20 cellular contexts compared by ENCODE assay signal in the genomic region with DNA sequence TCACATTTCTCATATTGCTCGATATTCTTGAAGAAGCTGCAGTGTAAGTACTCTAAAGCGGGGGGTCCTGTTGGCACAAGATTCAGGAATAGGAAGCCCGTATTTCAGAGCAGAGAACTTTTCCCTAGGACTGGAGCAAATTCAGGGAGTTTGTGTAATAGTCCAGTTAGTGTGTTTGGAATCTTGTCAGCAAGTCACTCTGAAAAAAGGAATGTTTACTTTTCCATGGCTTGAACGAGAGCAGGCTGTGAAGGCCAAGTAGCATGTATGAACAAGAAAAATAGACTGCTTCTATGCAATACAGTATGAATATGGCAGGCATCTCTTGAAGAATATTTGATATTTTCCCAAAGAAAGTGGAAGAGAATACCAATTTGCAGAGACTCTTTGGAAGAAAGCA. TPM values are rescaled to one million over a fixed set of nuclear protein-coding genes. Genes with fewer than 3 reads are reported as not detected.
A peak's percentile ranks its signal among the peaks of the same experiment; 100 is the strongest.
DNase-seq lines count a peak whose midpoint lies in the region; ATAC-seq, FAIRE-seq and TF ChIP-seq lines count a peak whose summit lies in the region.
"Had no signal": no experiment of that assay in that cellular context is flagged by ENCODE, and none has a peak within 500 bp of the region (broad histone marks: within the 10 kb centered on the region; RNA-seq: fewer than 3 reads in every experiment).

No MANE protein-coding gene starts in this region.

- intact Hi-C loops in transverse colon (cut with DNase I; ENCODE audit: low total_unique reads), result no loop called here

- TF ChIP-seq CTCF in chondrocyte (IDR thresholded peaks at IDR 0.05) (no peak), transverse colon (IDR thresholded peaks at IDR 0.05) (no peak), BE2C (IDR thresholded peaks at IDR 0.05; ENCODE audit: low read depth, low read length) (no peak)

- H3K36me3 ChIP-seq in transverse colon, result peaks cover 0 to 30% (median 11%) of the 10 kb centered on the region in 4 donors
- peaks cover 51% of the 10 kb centered on the region for H3K36me3 ChIP-seq in BE2C

- H3K4me1 ChIP-seq in transverse colon, result no peaks in the 10 kb centered on the region
- no peaks in the 10 kb centered on the region for H3K4me1 ChIP-seq in BE2C

- H3K9me3 ChIP-seq in transverse colon (no peaks in the 10 kb centered on the region), BE2C (no peaks in the 10 kb centered on the region)
- H3K9me3 ChIP-seq: testis had no signal

- no peak overlapping the region for H3K4me3 Mint-ChIP-seq in chondrocyte (ENCODE audit: unreplicated experiment)
- no peak overlapping the region for H3K4me3 Mint-ChIP-seq in memory B cell
- H3K4me3 Mint-ChIP-seq: activated CD4-positive, alpha-beta memory T cell treated with anti-CD3 and anti-CD28 coated beads for 36 hours; T-helper 1 cell treated with Interleukin-12 subunit alpha and Interleukin-12 subunit beta and Interleukin-4 antibody, amounts not matched to agents 30 μg/mL and 1 μg/mL, for 36 hours had no signal

- in situ Hi-C loops in transverse colon (cut with MboI; ENCODE audit: low pct_ligation_motif_present in 1 of 4, low pct_unique_long_range_greater_than_20kb in 1 of 4, low sequenced_read_pairs in 3 of 4), result no loop called here

- ATAC-seq in memory B cell (ENCODE audit: low read depth), result no peak
- ATAC-seq: K562 had no signal

- DNase-seq in chondrocyte (ENCODE audit: low spot score) (no peak), fibroblast of peridontal ligament (ENCODE audit: extremely low read depth) (peak; percentile 79), memory B cell (ENCODE audit: low spot score in 2 of 2) (no peak), transverse colon (no peak), Ammon's horn (ENCODE audit: low spot score) (no peak), BE2C (no peak), GM12891 (ENCODE audit: insufficient read length, low spot score) (no peak)
- DNase-seq: activated CD4-positive, alpha-beta memory T cell treated with anti-CD3 and anti-CD28 coated beads for 36 hours; C1 segment of cervical spinal cord; head of caudate nucleus; kidney; NCI-H2029 treated with DMSO at 0.1 percent for 48 hours; NCI-H446 treated with DMSO at 0.1 percent for 48 hours; nucleus accumbens; SHP77; testis; WERI-Rb-1 had no signal

- no peaks in the 10 kb centered on the region for H3K27me3 Mint-ChIP-seq in chondrocyte (ENCODE audit: low read depth)
- no peaks in the 10 kb centered on the region for H3K27me3 Mint-ChIP-seq in memory B cell
- H3K27me3 Mint-ChIP-seq: activated CD4-positive, alpha-beta memory T cell treated with anti-CD3 and anti-CD28 coated beads for 36 hours had no signal

- peak overlapping the region; percentile 87 for H3K27ac Mint-ChIP-seq in chondrocyte (ENCODE audit: unreplicated experiment)
- peak overlapping the region; percentile 50 for H3K27ac Mint-ChIP-seq in memory B cell
- H3K27ac Mint-ChIP-seq: activated CD4-positive, alpha-beta memory T cell treated with anti-CD3 and anti-CD28 coated beads for 36 hours; T-helper 1 cell treated with Interleukin-12 subunit alpha and Interleukin-12 subunit beta and Interleukin-4 antibody, amounts not matched to agents 30 μg/mL and 1 μg/mL, for 36 hours had no signal

- 47 to 68% methylated on average over 4 of the region's 4 CpGs for WGBS in transverse colon (ENCODE audit: low coverage in 1 of 2), 2 donors

- no peaks in the 10 kb centered on the region for H3K9me3 Mint-ChIP-seq in chondrocyte (ENCODE audit: low read depth)
- no peaks in the 10 kb centered on the region for H3K9me3 Mint-ChIP-seq in memory B cell
- H3K9me3 Mint-ChIP-seq: activated CD4-positive, alpha-beta memory T cell treated with anti-CD3 and anti-CD28 coated beads for 36 hours; T-helper 1 cell treated with Interleukin-12 subunit alpha and Interleukin-12 subunit beta and Interleukin-4 antibody, amounts not matched to agents 30 μg/mL and 1 μg/mL, for 36 hours had no signal

- H3K4me3 ChIP-seq in transverse colon, result no peak overlapping the region
- no peak overlapping the region for H3K4me3 ChIP-seq in BE2C (ENCODE audit: low read depth, low read length)
- H3K4me3 ChIP-seq: K562, skin epidermis, testis had no signal

- TF ChIP-seq POLR2A in transverse colon (IDR thresholded peaks at IDR 0.05) (no peak), GM12891 (IDR thresholded peaks at IDR 0.05; ENCODE audit: low read depth, low read length) (no peak)

- no peak for FAIRE-seq in GM12891 (lab: Jason Lieb, UNC)
- FAIRE-seq: K562, kidney had no signal

- no peaks in the 10 kb centered on the region for H3K27me3 ChIP-seq in transverse colon
- H3K27me3 ChIP-seq in BE2C, result no peaks in the 10 kb centered on the region
- H3K27me3 ChIP-seq: testis had no signal

- H3K27ac ChIP-seq in transverse colon, result peak overlapping the region in 3 of 4 donors; percentile 35 to 41 (median 41)
- H3K27ac ChIP-seq: WERI-Rb-1 had no signal

- TF ChIP-seq EP300 in transverse colon (IDR thresholded peaks at IDR 0.05; ENCODE audit: low read depth), result no peak

- H3K4me1 Mint-ChIP-seq in chondrocyte (ENCODE audit: low read depth), result peaks cover 26% of the 10 kb centered on the region
- peaks cover 7% of the 10 kb centered on the region for H3K4me1 Mint-ChIP-seq in memory B cell

- H3K36me3 Mint-ChIP-seq in chondrocyte (ENCODE audit: low read depth), result peaks cover 18% of the 10 kb centered on the region
- H3K36me3 Mint-ChIP-seq in memory B cell, result peaks cover 26% of the 10 kb centered on the region

TF ChIP-seq in GM12891, 5 proteins besides CTCF, POLR2A, EP300 and RAD21:
- TF ChIP-seq SPI1 (IDR thresholded peaks at IDR 0.05; ENCODE audit: low read depth, low read length) (no peak), POLR2AphosphoS5 (IDR thresholded peaks at IDR 0.05; ENCODE audit: low read depth, low read length) (no peak), PAX5 (IDR thresholded peaks at IDR 0.05; ENCODE audit: insufficient read depth, low read length, severe bottlenecking) (no peak), TAF1 (IDR thresholded peaks at IDR 0.05; ENCODE audit: low read depth, low read length) (no peak), POU2F2 (IDR thresholded peaks at IDR 0.05; ENCODE audit: low read depth, low read length) (no peak)

RNA-seq across cellular contexts. Expression of gene CDC123, which starts 39.8 kb away (rescaled TPM):
- total RNA-seq in chondrocyte, result 60.7 to 78.2 TPM (median 67.0 TPM) in 3 replicates
- 10 to 100 TPM; 47.8 to 80.8 (median 53.6) TPM for total RNA-seq in transverse colon
- 240 TPM for polyA plus RNA-seq in BE2C (2012; ENCODE audit: insufficient read depth, insufficient read length, low read depth)
- polyA plus RNA-seq in GM12891 (2012; ENCODE audit: low read depth, missing spikeins), result 105 TPM

RNA-seq across cellular contexts. Expression of gene NUDT5, which starts 40.1 kb away (rescaled TPM):
- total RNA-seq in chondrocyte (43.0 to 51.8 TPM (median 43.9 TPM) in 3 replicates), transverse colon (10 to 100 TPM; 12.5 to 38.9 (median 17.8) TPM)
- polyA plus RNA-seq in BE2C (2012; ENCODE audit: insufficient read depth, insufficient read length, low read depth), result 75.5 TPM
- 113 TPM for polyA plus RNA-seq in GM12891 (2012; ENCODE audit: low read depth, missing spikeins)
